Comparison of ENCODE assay signal across 16 cellular contexts in genomic region chr12:3106564-3106963, GRCh38. TPM values are rescaled to one million over a fixed set of nuclear protein-coding genes. Genes with fewer than 3 reads are reported as not detected.
A peak's percentile ranks its signal among the peaks of the same experiment; 100 is the strongest.
DNase-seq lines count a peak whose midpoint lies in the region; ATAC-seq and TF ChIP-seq lines count a peak whose summit lies in the region.
"Had no signal": no experiment of that assay in that cellular context is flagged by ENCODE, and none has a peak within 500 bp of the region (broad histone marks: within the 10 kb centered on the region; RNA-seq: fewer than 3 reads in every experiment).

No MANE protein-coding gene starts in this region.

- H3K79me2 ChIP-seq in osteoblast (ENCODE audit: insufficient read depth, low read length), result no peaks in the 10 kb centered on the region

- peak overlapping the region; percentile 4 for H3K27ac Mint-ChIP-seq in Caco-2 (ENCODE audit: unreplicated experiment)
- H3K27ac Mint-ChIP-seq: activated naive CD4-positive, alpha-beta T cell treated with anti-CD3 and anti-CD28 coated beads, Interleukin-2, amount 50 U/mL, for 24 hours; B cell had no signal

- no peaks in the 10 kb centered on the region for H3K27me3 Mint-ChIP-seq in Caco-2 (ENCODE audit: insufficient read depth, unreplicated experiment)
- H3K27me3 Mint-ChIP-seq: activated naive CD4-positive, alpha-beta T cell treated with anti-CD3 and anti-CD28 coated beads, Interleukin-2, amount 50 U/mL, for 24 hours had no signal

- peaks cover 33% of the 10 kb centered on the region for H3K4me1 Mint-ChIP-seq in Caco-2 (ENCODE audit: low read depth, unreplicated experiment)
- H3K4me1 Mint-ChIP-seq: activated naive CD4-positive, alpha-beta T cell treated with anti-CD3 and anti-CD28 coated beads, Interleukin-2, amount 50 U/mL, for 24 hours; B cell had no signal

- H3K27me3 ChIP-seq in Caco-2 (replicated peaks; ENCODE audit: control insufficient read depth, insufficient read depth, low read length), result no peaks in the 10 kb centered on the region
- peaks cover 0 to 15% (median 0%) of the 10 kb centered on the region in 45 donors for H3K27me3 ChIP-seq in dorsolateral prefrontal cortex
- H3K27me3 ChIP-seq in osteoblast (ENCODE audit: insufficient read depth, low read length), result no peaks in the 10 kb centered on the region
- H3K27me3 ChIP-seq: SJSA1 had no signal

- H3K9me3 ChIP-seq in Caco-2 (no peaks in the 10 kb centered on the region), osteoblast (ENCODE audit: low read depth, low read length) (no peaks in the 10 kb centered on the region)
- H3K9me3 ChIP-seq: SJSA1 had no signal

- peak overlapping the region; percentile 64 for H3K4me2 ChIP-seq in osteoblast (ENCODE audit: insufficient read depth, low read length)
- H3K4me2 ChIP-seq: PC-9 had no signal

- DNase-seq in Caco-2 (no peak), NCI-H2171 (lab: John Stamatoyannopoulos, UW) (peak; percentile 13), dorsolateral prefrontal cortex (no peak), osteoblast (ENCODE audit: insufficient read length, low spot score, missing footprints) (no peak), anterior cingulate cortex (lab: John Stamatoyannopoulos, UW) (no peak)
- DNase-seq in NK-92 treated with Interleukin-12 subunit alpha and Interleukin-12 subunit beta, amount 100 ng/mL, for 24 hours (lab: John Stamatoyannopoulos, UW), result no peak
- DNase-seq: activated CD4-positive, CD25-positive, alpha-beta regulatory T cell treated with anti-CD3 and anti-CD28 coated beads, Interleukin-2, amount 50 U/mL, for 72 hours; Karpas-422; NCI-H1105 treated with DMSO at 0.1 percent for 48 hours; NCI-H774; PC-9 had no signal

- POLR2A ChIA-PET in Caco-2 (lab: Charles Lee), result no interaction called here

- H3K9me3 Mint-ChIP-seq in Caco-2 (ENCODE audit: unreplicated experiment), result no peaks in the 10 kb centered on the region
- H3K9me3 Mint-ChIP-seq: activated naive CD4-positive, alpha-beta T cell treated with anti-CD3 and anti-CD28 coated beads, Interleukin-2, amount 50 U/mL, for 24 hours had no signal

- no peak for ATAC-seq in HG02763 (IDR thresholded peaks at IDR 0.05; ENCODE audit: unreplicated experiment)

- H3K4me1 ChIP-seq in Caco-2, result peaks cover 25% of the 10 kb centered on the region
- H3K4me1 ChIP-seq in osteoblast (ENCODE audit: insufficient read depth, low read length), result peaks cover 16% of the 10 kb centered on the region

- H2AFZ ChIP-seq in osteoblast (ENCODE audit: low read length), result peak overlapping the region; percentile 60
- H2AFZ ChIP-seq: GM23248, PC-9 had no signal

- no TSS peak for BruUV-seq in Caco-2 (replicated peaks; lab: Mats Ljungman, UMichigan)

- CTCF ChIA-PET in Caco-2 (lab: Charles Lee), result no interaction called here

- peak overlapping the region in 35 of 59 donors; percentile 1 to 80 (median 57) for H3K27ac ChIP-seq in dorsolateral prefrontal cortex
- H3K27ac ChIP-seq in osteoblast (ENCODE audit: low read depth, low read length), result no peak overlapping the region
- H3K27ac ChIP-seq: GM23248, PC-9, SJSA1 had no signal

- H3K4me3 ChIP-seq in Caco-2 (ENCODE audit: low read depth, low read length) (no peak overlapping the region), dorsolateral prefrontal cortex (no peak overlapping the region), osteoblast (ENCODE audit: insufficient read depth, low read length) (peak overlapping the region; percentile 33)
- H3K4me3 ChIP-seq: GM23248, PC-9, SJSA1 had no signal

- no peaks in the 10 kb centered on the region for H3K36me3 Mint-ChIP-seq in Caco-2 (ENCODE audit: insufficient read depth, unreplicated experiment)
- H3K36me3 Mint-ChIP-seq: activated naive CD4-positive, alpha-beta T cell treated with anti-CD3 and anti-CD28 coated beads, Interleukin-2, amount 50 U/mL, for 24 hours had no signal

- H4K20me1 ChIP-seq in osteoblast (ENCODE audit: insufficient read depth, low read length), result peaks cover 20% of the 10 kb centered on the region

- H3K36me3 ChIP-seq in Caco-2 (ENCODE audit: control insufficient read depth, insufficient read depth, low read length) (no peaks in the 10 kb centered on the region), osteoblast (ENCODE audit: insufficient read depth, low read length) (no peaks in the 10 kb centered on the region)
- H3K36me3 ChIP-seq: SJSA1 had no signal

- intact Hi-C loops in Caco-2 (cut with micrococcal nuclease; ENCODE audit: unreplicated experiment), result no loop called here
- intact Hi-C loops in dorsolateral prefrontal cortex (cut with DNase I), result no loop called here

- TF ChIP-seq CTCF in Caco-2 (IDR thresholded peaks at IDR 0.05; ENCODE audit: insufficient read depth in 1 of 2, low read depth in 1 of 2, low read length in 1 of 2, severe bottlenecking in 1 of 2, unreplicated experiment in 1 of 2) (no peak), dorsolateral prefrontal cortex (IDR thresholded peaks at IDR 0.05 in 54 of 56, conservative IDR thresholded peaks at IDR 0.05 in 2 of 56; ENCODE audit: low read depth in 1 of 56, partially characterized antibody in 56 of 56) (no peak), osteoblast (IDR thresholded peaks at IDR 0.05; ENCODE audit: extremely low read depth, low read depth, low read length) (no peak)

- no peak overlapping the region for H3K4me3 Mint-ChIP-seq in Caco-2 (ENCODE audit: unreplicated experiment)
- H3K4me3 Mint-ChIP-seq: activated naive CD4-positive, alpha-beta T cell treated with anti-CD3 and anti-CD28 coated beads, Interleukin-2, amount 50 U/mL, for 24 hours; B cell had no signal

RNA-seq across cellular contexts. Expression of gene TSPAN9, which starts 29.4 kb away (rescaled TPM):
- total RNA-seq in Caco-2 (2022), result 45.5 and 49.1 TPM in 2 replicates
- total RNA-seq in dorsolateral prefrontal cortex, result 10 to 100 TPM in 119 of 120 experiments, 1 to 10 TPM in 1; 7.7 to 35.5 (median 21.1) TPM
- total RNA-seq in osteoblast, result 12.1 and 13.0 TPM in 2 replicates
